8 cellular contexts compared by ENCODE assay signal in the genomic region with DNA sequence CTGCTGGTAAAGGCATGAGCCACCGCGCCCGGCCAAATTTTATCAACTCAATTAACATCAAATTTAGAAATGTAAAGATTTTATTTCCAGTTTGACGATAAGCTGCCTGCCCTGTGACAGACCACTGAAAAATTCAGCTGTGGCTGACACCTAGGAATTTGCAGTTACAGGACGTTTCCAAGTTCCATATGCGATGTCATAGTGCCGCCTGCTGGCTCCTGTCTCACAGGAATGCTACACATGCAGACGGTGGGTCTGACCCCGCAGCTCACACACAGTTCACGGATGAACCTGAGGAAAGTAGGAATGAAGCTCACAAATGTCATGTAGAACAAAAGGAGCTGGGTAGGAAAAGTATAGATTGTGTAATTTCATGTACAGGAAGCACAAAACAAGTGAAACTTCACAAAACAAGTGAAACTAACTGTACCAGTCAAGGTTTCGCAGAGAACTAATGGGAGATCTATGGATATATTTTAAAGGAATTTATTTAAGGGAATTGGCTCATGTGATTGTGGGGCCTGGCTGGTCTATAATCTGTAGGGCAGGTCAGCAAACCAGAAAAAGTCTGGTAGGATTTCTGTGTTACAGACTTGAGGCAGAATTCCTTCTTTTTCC. TPM values are rescaled to one million over a fixed set of nuclear protein-coding genes. Genes with fewer than 3 reads are reported as not detected.
DNase-seq lines count a peak whose midpoint lies in the region; ATAC-seq and TF ChIP-seq lines count a peak whose summit lies in the region.

No MANE protein-coding gene starts in this region.

- H3K9ac ChIP-seq in KMS-11: no peak overlapping the region

- no peak overlapping the region for H3K27ac ChIP-seq in KMS-11

- H3K4me1 ChIP-seq in KMS-11 (ENCODE audit: low read depth, poor library complexity, severe bottlenecking): peaks cover 35% of the 10 kb centered on the region

- H3K36me3 ChIP-seq in KMS-11 (ENCODE audit: insufficient read depth): no peaks in the 10 kb centered on the region

- H3K4me3 ChIP-seq in KMS-11 (IDR thresholded peaks at IDR 0.05; ENCODE audit: insufficient read depth, low read depth, low read length) (no peak overlapping the region), fibroblast of mammary gland (ENCODE audit: control insufficient read depth, low read depth, low read length) (no peak overlapping the region)

- H3K79me2 ChIP-seq in KMS-11 (ENCODE audit: insufficient read depth, low read depth): no peaks in the 10 kb centered on the region

- ATAC-seq in activated T-cell treated with anti-CD3 and anti-CD28 coated beads, Interleukin-2, amount 50 U/mL, for 72 hours (replicated peaks in 1 of 2): peak; percentile 82 to 84
- no peak for ATAC-seq in HG02678 (IDR thresholded peaks at IDR 0.05; ENCODE audit: unreplicated experiment)

- peak overlapping the region; percentile 19 for H3K4me2 ChIP-seq in KMS-11

- H3K4me3 Mint-ChIP-seq in activated T-cell treated with anti-CD3 and anti-CD28 coated beads, Interleukin-2, amount 50 U/mL, for 72 hours: no peak overlapping the region
- H3K4me3 Mint-ChIP-seq in neural crest cell: no peak overlapping the region

- no peaks in the 10 kb centered on the region for H3K36me3 Mint-ChIP-seq in activated T-cell treated with anti-CD3 and anti-CD28 coated beads, Interleukin-2, amount 50 U/mL, for 72 hours (ENCODE audit: insufficient read depth in 2 of 2)
- no peaks in the 10 kb centered on the region for H3K36me3 Mint-ChIP-seq in neural crest cell (ENCODE audit: low read depth)

- no peaks in the 10 kb centered on the region for H3K9me3 Mint-ChIP-seq in activated T-cell treated with anti-CD3 and anti-CD28 coated beads, Interleukin-2, amount 50 U/mL, for 72 hours
- no peaks in the 10 kb centered on the region for H3K9me3 Mint-ChIP-seq in neural crest cell

- peaks cover 6% of the 10 kb centered on the region for H3K27me3 Mint-ChIP-seq in activated T-cell treated with anti-CD3 and anti-CD28 coated beads, Interleukin-2, amount 50 U/mL, for 72 hours (ENCODE audit: low read depth)
- H3K27me3 Mint-ChIP-seq in neural crest cell (ENCODE audit: low read depth): no peaks in the 10 kb centered on the region

- DNase-seq in DMS153 treated with DMSO at 0.1 percent for 48 hours (lab: John Stamatoyannopoulos, UW; ENCODE audit: unreplicated experiment) (peak; percentile 28), RPMI8226 (peak; percentile 84), fibroblast of mammary gland (ENCODE audit: low read depth) (peak; percentile 83), neural crest cell (ENCODE audit: low read depth, low spot score) (peak; percentile 73)
- peak; percentile 69 to 76 for DNase-seq in activated T-cell treated with anti-CD3 and anti-CD28 coated beads, Interleukin-2, amount 50 U/mL, for 72 hours
- peak; percentile 65 for DNase-seq in stimulated activated naive CD4-positive, alpha-beta T cell treated with Interleukin-2 at 50 U/mL for 16 hours (lab: John Stamatoyannopoulos, UW)

- TF ChIP-seq CTCF in KMS-11 (conservative IDR thresholded peaks at IDR 0.05; ENCODE audit: low read depth, low read length) (peak; percentile 96), fibroblast of mammary gland (conservative IDR thresholded peaks at IDR 0.05; ENCODE audit: control insufficient read depth, insufficient read depth, low read depth, low read length) (peak; percentile 96), neural crest cell (conservative IDR thresholded peaks at IDR 0.05) (peak; percentile 94)

- peak overlapping the region; percentile 19; the same call in 1 of the 2 replicates for H2AFZ ChIP-seq in KMS-11 (ENCODE audit: low read depth)

- H4K20me1 ChIP-seq in KMS-11 (ENCODE audit: insufficient read depth): no peaks in the 10 kb centered on the region

- H3K27ac Mint-ChIP-seq in activated T-cell treated with anti-CD3 and anti-CD28 coated beads, Interleukin-2, amount 50 U/mL, for 72 hours: no peak overlapping the region
- no peak overlapping the region for H3K27ac Mint-ChIP-seq in neural crest cell (ENCODE audit: unreplicated experiment)

- no peaks in the 10 kb centered on the region for H3K27me3 ChIP-seq in KMS-11 (ENCODE audit: insufficient read depth, low read depth)

- peaks cover 6% of the 10 kb centered on the region for H3K4me1 Mint-ChIP-seq in activated T-cell treated with anti-CD3 and anti-CD28 coated beads, Interleukin-2, amount 50 U/mL, for 72 hours (ENCODE audit: low read depth)
- peaks cover 6% of the 10 kb centered on the region for H3K4me1 Mint-ChIP-seq in neural crest cell

RNA-seq across cellular contexts. Expression of gene SEH1L, which starts 13.2 kb away (rescaled TPM):
- 10 to 100 TPM; 77.8 to 94.5 TPM for total RNA-seq in activated T-cell treated with anti-CD3 and anti-CD28 coated beads, Interleukin-2, amount 50 U/mL, for 72 hours
- 64.2 and 74.5 TPM in 2 replicates for total RNA-seq in neural crest cell

RNA-seq across cellular contexts. Expression of gene PTPN2, which starts 50.5 kb away (rescaled TPM):
- 10 to 100 TPM; 84.9 to 86.2 TPM for total RNA-seq in activated T-cell treated with anti-CD3 and anti-CD28 coated beads, Interleukin-2, amount 50 U/mL, for 72 hours
- total RNA-seq in neural crest cell: 31.7 and 34.4 TPM in 2 replicates

RNA-seq across cellular contexts. Expression of gene CEP192, which starts 56.6 kb away (rescaled TPM):
- total RNA-seq in activated T-cell treated with anti-CD3 and anti-CD28 coated beads, Interleukin-2, amount 50 U/mL, for 72 hours: 10 to 100 TPM; 35.2 to 36.6 TPM
- 39.6 and 39.9 TPM in 2 replicates for total RNA-seq in neural crest cell

Comparison
In these comparisons a context has a peak if more than half of its experiments do, and no peak if none do; other contexts are left out.
1. DNase-seq: peak in every context shown above with its lines; median percentile 84 in RPMI8226; 83 in fibroblast of mammary gland; 73 in neural crest cell; 72 in activated T-cell treated with anti-CD3 and anti-CD28 coated beads, Interleukin-2, amount 50 U/mL, for 72 hours; 65 in stimulated activated naive CD4-positive, alpha-beta T cell treated with Interleukin-2 at 50 U/mL for 16 hours; 28 in DMS153 treated with DMSO at 0.1 percent for 48 hours.